8 cellular contexts compared by ENCODE assay signal in the genomic region with DNA sequence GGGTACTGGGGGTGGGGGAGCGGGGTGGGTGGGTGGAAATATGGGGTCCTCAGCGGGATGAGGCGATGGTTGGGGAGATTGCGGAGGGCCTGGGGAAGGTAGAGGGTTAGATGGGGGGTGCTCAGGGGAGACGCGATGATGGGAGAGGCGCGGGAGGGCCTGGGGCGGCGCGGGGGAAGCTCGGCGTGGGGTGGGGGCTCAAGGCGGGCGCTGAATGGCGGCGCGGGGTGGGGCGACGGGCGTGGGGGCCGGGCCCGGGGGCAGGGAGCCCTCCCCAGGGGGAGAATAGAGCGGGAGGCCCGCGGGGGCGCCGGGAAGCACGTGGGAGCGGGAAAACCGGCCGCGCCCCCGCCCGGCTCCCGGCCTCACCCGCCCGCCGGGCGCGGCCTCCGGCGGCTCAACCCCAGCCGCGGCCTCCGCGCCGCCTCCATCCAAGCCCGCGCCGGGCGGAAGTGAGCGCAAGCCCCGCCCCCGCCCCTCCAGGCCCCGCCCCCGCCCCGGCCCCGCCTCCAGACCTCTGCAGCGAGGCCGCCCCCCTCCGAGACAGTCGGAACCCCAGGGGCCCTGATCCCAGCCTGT. TPM values are rescaled to one million over a fixed set of nuclear protein-coding genes. Genes with fewer than 3 reads are reported as not detected.
DNase-seq lines count a peak whose midpoint lies in the region; ATAC-seq and TF ChIP-seq lines count a peak whose summit lies in the region.

TSS of gene FAAP20 (minus strand) at position 454 of the 579 bp plus-strand sequence. CDS start at position 431, 23 bp downstream.

- WGBS in lower leg skin, 2 donors = 3% methylated on average over 23 to 37 of the region's 63 CpGs

- H3K27me3 ChIP-seq in WERI-Rb-1 (ENCODE audit: insufficient read depth, low read depth, severe bottlenecking) (no peaks in the 10 kb centered on the region), dorsolateral prefrontal cortex (no peaks in the 10 kb centered on the region)

- TF ChIP-seq POLR2A in lower leg skin (IDR thresholded peaks at IDR 0.05) = no peak

- peak; percentile 74 for DNase-seq in DMS153 treated with DMSO at 0.1 percent for 48 hours (lab: John Stamatoyannopoulos, UW; ENCODE audit: unreplicated experiment)
- DNase-seq in DMS153 (lab: John Stamatoyannopoulos, UW) = no peak
- peak; percentile 63 for DNase-seq in WERI-Rb-1
- DNase-seq in dorsolateral prefrontal cortex = peak in 4 of 10 donors; percentile 59 to 75 (median 62)
- DNase-seq in lower leg skin (ENCODE audit: low spot score in 2 of 2) = peak in 1 of 2 donors; percentile 93
- DNase-seq in stimulated activated CD8-positive, alpha-beta memory T cell treated with anti-CD3 and anti-CD28 coated beads, Interleukin-12 subunit alpha, Interleukin-12 subunit beta, amount 100 ng/mL, for 1 hour (ENCODE audit: low read depth) = peak; percentile 51

- peak within 1 kb of the TSS; percentile 63 for H3K4me3 ChIP-seq in WERI-Rb-1 (ENCODE audit: low read depth, low read length)
- H3K4me3 ChIP-seq in dorsolateral prefrontal cortex = peak within 1 kb of the TSS; percentile 52 to 83 (median 71)
- H3K4me3 ChIP-seq in lower leg skin (ENCODE audit: low read depth, poor library complexity, severe bottlenecking) = peak within 1 kb of the TSS; percentile 28

- H3K27ac ChIP-seq in KOPT-K1 (ENCODE audit: low read depth, low read length, poor library complexity, severe bottlenecking) (peak within 1 kb of the TSS; percentile 84), WERI-Rb-1 (peak within 1 kb of the TSS; percentile 82), dorsolateral prefrontal cortex (peak within 1 kb of the TSS; percentile 55 to 99 (median 93))

- intact Hi-C loops in dorsolateral prefrontal cortex (cut with DNase I) (loop anchor here (5.0 to 10.0 kb wide), 2 partner anchors 113 to 350 kb away; no protein-coding TSS in a partner anchor), lower leg skin (cut with DNase I; ENCODE audit: low total_unique reads) (loop anchor here (10.0 kb wide), 1 partner anchor 120 kb away; no protein-coding TSS in a partner anchor)

- ATAC-seq in GM21786 (IDR thresholded peaks at IDR 0.05; ENCODE audit: unreplicated experiment) = peak; percentile 47

- H3K36me3 ChIP-seq in KOPT-K1 (ENCODE audit: insufficient read depth, low read length) = peaks cover 26% of the 10 kb centered on the region
- peaks cover 23% of the 10 kb centered on the region for H3K36me3 ChIP-seq in WERI-Rb-1

- no peak for TF ChIP-seq CTCF in WERI-Rb-1 (IDR thresholded peaks at IDR 0.05; ENCODE audit: low read depth, low read length)
- TF ChIP-seq CTCF in dorsolateral prefrontal cortex (IDR thresholded peaks at IDR 0.05 in 54 of 56, conservative IDR thresholded peaks at IDR 0.05 in 2 of 56; ENCODE audit: low read depth in 1 of 56, partially characterized antibody in 56 of 56) = no peak
- TF ChIP-seq CTCF in lower leg skin (IDR thresholded peaks at IDR 0.05) = no peak

- H3K9me3 ChIP-seq in KOPT-K1 (ENCODE audit: insufficient read depth, low read length, poor library complexity, severe bottlenecking) (no peaks in the 10 kb centered on the region), WERI-Rb-1 (ENCODE audit: severe bottlenecking) (no peaks in the 10 kb centered on the region)

RNA-seq across cellular contexts. Expression of gene FAAP20, which starts in this region (rescaled TPM):
- total RNA-seq in dorsolateral prefrontal cortex (10 to 100 TPM; 21.8 to 56.4 (median 36.0) TPM), lower leg skin (10 to 100 TPM; 29.8 to 48.0 (median 45.6) TPM)
